Comparison of ENCODE assay signal across 1 cellular context in genomic region chr1:68495968-68496679, GRCh38.
TF ChIP-seq lines count a peak whose summit lies in the region.

No MANE protein-coding gene starts in this region.

TF ChIP-seq in GM23338, 12 proteins besides CTCF, POLR2A, EP300 and RAD21 (continued from another document):
- TF ChIP-seq ZNF462 (CRISPR knock-in tag; IDR thresholded peaks at IDR 0.05): no peak
- TF ChIP-seq EZH2 (IDR thresholded peaks at IDR 0.05; ENCODE audit: low read depth, unreplicated experiment): no peak
- no peak for TF ChIP-seq ZNF331 (CRISPR knock-in tag; IDR thresholded peaks at IDR 0.05; ENCODE audit: low read depth)
TF ChIP-seq in GM23338: peak in this region for 0.
